In the genomic region with DNA sequence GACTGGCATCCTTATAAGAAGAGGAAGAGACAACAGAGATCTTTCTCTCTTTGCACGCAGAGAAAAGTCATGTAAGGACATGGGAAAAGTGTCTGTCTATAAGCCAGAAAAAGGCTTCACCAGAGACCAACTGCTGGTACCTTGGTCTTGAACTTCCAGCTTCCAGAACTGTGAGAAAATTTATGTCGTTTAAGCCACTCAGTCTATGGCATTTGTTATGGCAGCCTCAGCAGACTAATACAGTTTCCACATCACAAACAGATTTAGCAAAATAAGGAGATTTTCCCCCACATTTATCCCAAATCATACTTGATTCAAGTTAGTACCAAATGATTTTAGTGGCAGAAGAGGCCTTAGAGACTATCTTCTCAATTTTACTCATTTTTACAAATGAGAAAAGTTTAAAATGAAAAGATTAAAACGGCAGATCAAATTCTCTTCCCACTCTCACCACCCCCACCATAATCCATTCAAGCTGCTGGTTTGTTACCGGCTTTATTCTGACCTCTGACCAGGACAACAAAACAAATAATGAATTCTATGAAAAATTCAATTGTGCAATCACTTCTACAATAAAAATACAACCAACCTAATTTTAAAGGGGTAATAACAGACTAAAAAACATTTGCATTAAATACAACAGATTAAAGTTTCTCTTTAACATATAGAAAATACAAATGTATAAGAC, we compare ENCODE assay signal across 16 cellular contexts.
A peak's percentile ranks its signal among the peaks of the same experiment; 100 is the strongest.
DNase-seq lines count a peak whose midpoint lies in the region; ATAC-seq, FAIRE-seq and TF ChIP-seq lines count a peak whose summit lies in the region.
"Had no signal": no experiment of that assay in that cellular context is flagged by ENCODE, and none has a peak within 500 bp of the region (broad histone marks: within the 10 kb centered on the region; RNA-seq: fewer than 3 reads in every experiment).

No MANE protein-coding gene starts in this region.

- no peak for TF ChIP-seq CTCF in A549 (IDR thresholded peaks at IDR 0.05)

- peak overlapping the region; percentile 9 to 66; a peak in 4 of 6 replicates for H3K27ac ChIP-seq in A549
- H3K27ac ChIP-seq: C4-2B, HL-60 had no signal

- no peak for TF ChIP-seq POLR2A in A549 (IDR thresholded peaks at IDR 0.05; ENCODE audit: low read length)

- CTCF ChIA-PET in A549 (lab: Yijun Ruan, JAX): no interaction called here

- TF ChIP-seq EP300 in A549 (IDR thresholded peaks at IDR 0.05): no peak

- POLR2A ChIA-PET in A549 (lab: Yijun Ruan, JAX): no interaction called here

- DNase-seq in A549 (ENCODE audit: low read depth in 1 of 2, low spot score in 1 of 2) (no peak), NCI-H82 treated with DMSO at 0.1 percent for 48 hours (lab: John Stamatoyannopoulos, UW; ENCODE audit: unreplicated experiment) (peak; percentile 48), fibroblast of peridontal ligament (ENCODE audit: extremely low read depth) (peak; percentile 25), left lobe of liver (ENCODE audit: low spot score) (no peak), NCI-H1436 treated with DMSO at 0.1 percent for 48 hours (lab: John Stamatoyannopoulos, UW) (no peak)
- DNase-seq: 8988T; BE2C; CD4-positive, alpha-beta memory T cell; DMS79; HCEC 1CT; HFFc6 had no signal

- H3K9me3 ChIP-seq in A549: no peaks in the 10 kb centered on the region
- H3K9me3 ChIP-seq: BE2C had no signal

- 21% methylated on average over 4 of the region's 4 CpGs for WGBS in A549 (ENCODE audit: missing lambda C conversion rate)

- peak overlapping the region; percentile 28 for H3K4me2 ChIP-seq in A549

- TF ChIP-seq RAD21 in A549 (conservative IDR thresholded peaks at IDR 0.05 in 1 of 2, IDR thresholded peaks at IDR 0.05 in 1 of 2): no peak

- no peak for FAIRE-seq in A549 (lab: Jason Lieb, UNC)
- FAIRE-seq: GM12891 had no signal

- ATAC-seq in A549 (no peak), left lobe of liver (peak; percentile 67), GM19397 (IDR thresholded peaks at IDR 0.05; ENCODE audit: unreplicated experiment) (no peak), GM21515 (IDR thresholded peaks at IDR 0.05; ENCODE audit: unreplicated experiment) (no peak)

- H3K4me1 ChIP-seq in A549: peaks cover 15% of the 10 kb centered on the region; the same call in 2 of the 3 replicates
- H3K4me1 ChIP-seq: BE2C had no signal

- H3K4me3 ChIP-seq in A549: no peak overlapping the region

TF ChIP-seq in A549, 52 proteins besides CTCF, POLR2A, EP300 and RAD21:
- TF ChIP-seq HES2 (IDR thresholded peaks at IDR 0.05) (no peak), CEBPB (IDR thresholded peaks at IDR 0.05) (peak in 1 of 2 experiments; percentile 49; a peak in 2 of 4 replicates)

Comparison
In these comparisons a context has a peak if more than half of its experiments do, and no peak if none do; other contexts are left out.
1. DNase-seq: peak in NCI-H82 treated with DMSO at 0.1 percent for 48 hours (single experiment) and fibroblast of peridontal ligament (single experiment); none in A549 (0 of 2), left lobe of liver (single experiment) and NCI-H1436 treated with DMSO at 0.1 percent for 48 hours (single experiment).